15 cellular contexts compared by ENCODE assay signal in the genomic region with DNA sequence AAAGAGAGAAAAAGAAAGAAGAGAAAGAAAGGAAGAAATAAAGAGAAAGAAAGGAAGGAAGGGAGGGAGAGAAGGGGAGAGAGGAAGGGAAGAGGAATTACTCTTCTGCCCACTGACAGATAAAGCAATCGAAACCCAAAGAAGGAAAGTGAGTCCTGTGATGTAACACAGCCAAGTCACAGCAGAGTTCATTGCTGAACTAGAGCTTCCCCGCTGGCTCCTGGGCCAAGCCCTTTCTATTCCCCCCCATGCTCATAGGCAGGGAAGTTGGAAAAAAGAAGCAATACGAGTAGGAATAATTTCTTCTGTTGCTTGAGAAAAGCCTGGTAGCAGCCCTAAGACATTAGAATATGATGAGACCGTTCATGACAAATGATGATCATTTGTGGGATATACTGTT.
DNase-seq lines count a peak whose midpoint lies in the region; ATAC-seq and TF ChIP-seq lines count a peak whose summit lies in the region.
"Had no signal": no experiment of that assay in that cellular context is flagged by ENCODE, and none has a peak within 500 bp of the region (broad histone marks: within the 10 kb centered on the region; RNA-seq: fewer than 3 reads in every experiment).

No MANE protein-coding gene starts in this region.

- H3K4me2 ChIP-seq in BLaER1 treated with 17β-estradiol and CSF1 and Interleukin-3, amounts not matched to agents 10 nM and 100 nM, result peak overlapping the region in 10 of 11 experiments; percentile 47 to 97 (median 67); a peak in 19 of 22 replicates

- intact Hi-C loops in prostate gland (cut with DNase I), result loop anchor here (10.0 kb wide), 1 partner anchor 153 kb away; no protein-coding TSS in a partner anchor

- no peaks in the 10 kb centered on the region for H3K36me3 ChIP-seq in BLaER1 treated with 17β-estradiol and CSF1 and Interleukin-3, amounts not matched to agents 10 nM and 100 nM
- no peaks in the 10 kb centered on the region for H3K36me3 ChIP-seq in prostate gland

- no peaks in the 10 kb centered on the region for H3K27me3 Mint-ChIP-seq in central memory CD8-positive, alpha-beta T cell
- H3K27me3 Mint-ChIP-seq in activated CD4-positive, alpha-beta T cell treated with anti-CD3 and anti-CD28 coated beads, Interleukin-2, amount 10 ng/mL, durations not matched to agents 7 days and 5 days, result no peaks in the 10 kb centered on the region
- H3K27me3 Mint-ChIP-seq: naive B cell had no signal

- CTCF ChIA-PET in activated CD4-positive, alpha-beta T cell treated with anti-CD3 and anti-CD28 coated beads, Interleukin-2, amount 10 ng/mL, durations not matched to agents 7 days and 5 days (lab: Charles Lee), result interaction anchor here (1.5 kb wide), 1 partner anchor 117 kb away, joined by 4 read pairs; no protein-coding TSS in a partner anchor

- POLR2A ChIA-PET in activated CD4-positive, alpha-beta T cell treated with anti-CD3 and anti-CD28 coated beads, Interleukin-2, amount 10 ng/mL, durations not matched to agents 7 days and 5 days (lab: Charles Lee), result no interaction called here

- TF ChIP-seq CTCF in prostate gland (IDR thresholded peaks at IDR 0.05), result no peak

- ATAC-seq in central memory CD8-positive, alpha-beta T cell (replicated peaks; ENCODE audit: extremely low read depth, poor library complexity, severe bottlenecking), result no peak
- ATAC-seq: PC-3, psoas muscle had no signal

- DNase-seq in MV-4-11 (lab: John Stamatoyannopoulos, UW) (peak; percentile 88), prostate gland (ENCODE audit: low spot score) (no peak), cortex of kidney (lab: John Stamatoyannopoulos, UW) (no peak), NCI-H510A (lab: John Stamatoyannopoulos, UW) (no peak)
- no peak for DNase-seq in central memory CD8-positive, alpha-beta T cell (ENCODE audit: low spot score in 2 of 2)
- DNase-seq in activated CD4-positive, alpha-beta T cell treated with anti-CD3 and anti-CD28 coated beads, Interleukin-2, amount 10 ng/mL, durations not matched to agents 7 days and 5 days, result no peak
- DNase-seq: anterior cingulate cortex, foreskin melanocyte, GF-D8, Kasumi-1, naive B cell, NCI-H446, PC-3, psoas muscle had no signal

- H3K27me3 ChIP-seq in BLaER1 treated with 17β-estradiol and CSF1 and Interleukin-3, amounts not matched to agents 10 nM and 100 nM, result no peaks in the 10 kb centered on the region
- no peaks in the 10 kb centered on the region for H3K27me3 ChIP-seq in prostate gland (replicated peaks; ENCODE audit: insufficient read depth)

- H4K20me1 ChIP-seq in BLaER1 treated with 17β-estradiol and CSF1 and Interleukin-3, amounts not matched to agents 10 nM and 100 nM, result no peaks in the 10 kb centered on the region

- H3K9me3 ChIP-seq in BLaER1 treated with 17β-estradiol and CSF1 and Interleukin-3, amounts not matched to agents 10 nM and 100 nM (replicated peaks in 1 of 11), result peaks cover 0 to 14% (median 6%) of the 10 kb centered on the region in 11 experiments; a peak in 14 of 22 replicates
- H3K9me3 ChIP-seq in prostate gland, result no peaks in the 10 kb centered on the region
- H3K9me3 ChIP-seq: psoas muscle had no signal

- H3K9me3 Mint-ChIP-seq in central memory CD8-positive, alpha-beta T cell, result no peaks in the 10 kb centered on the region
- H3K9me3 Mint-ChIP-seq in activated CD4-positive, alpha-beta T cell treated with anti-CD3 and anti-CD28 coated beads, Interleukin-2, amount 10 ng/mL, durations not matched to agents 7 days and 5 days, result peaks cover 11% of the 10 kb centered on the region
- H3K9me3 Mint-ChIP-seq: naive B cell had no signal

- peaks cover 6% of the 10 kb centered on the region for H3K36me3 Mint-ChIP-seq in central memory CD8-positive, alpha-beta T cell (ENCODE audit: insufficient read depth)
- H3K36me3 Mint-ChIP-seq in activated CD4-positive, alpha-beta T cell treated with anti-CD3 and anti-CD28 coated beads, Interleukin-2, amount 10 ng/mL, durations not matched to agents 7 days and 5 days (ENCODE audit: low read depth), result peaks cover 11% of the 10 kb centered on the region
- H3K36me3 Mint-ChIP-seq: naive B cell had no signal

- H3K9ac ChIP-seq in BLaER1 treated with 17β-estradiol and CSF1 and Interleukin-3, amounts not matched to agents 10 nM and 100 nM, result 0 out of 22 replicates have a peak overlapping the region, but pooled peaks of 1 of the 11 experiments have one; percentile 10

- H3K27ac Mint-ChIP-seq in central memory CD8-positive, alpha-beta T cell (ENCODE audit: low read depth), result peak overlapping the region; percentile 44
- H3K27ac Mint-ChIP-seq in activated CD4-positive, alpha-beta T cell treated with anti-CD3 and anti-CD28 coated beads, Interleukin-2, amount 10 ng/mL, durations not matched to agents 7 days and 5 days, result no peak overlapping the region

- peak overlapping the region in 4 of 11 experiments; percentile 4 to 24 (median 12); a peak in 4 of 22 replicates for H3K27ac ChIP-seq in BLaER1 treated with 17β-estradiol and CSF1 and Interleukin-3, amounts not matched to agents 10 nM and 100 nM
- H3K27ac ChIP-seq in prostate gland, result peak overlapping the region; percentile 7 to 65
- H3K27ac ChIP-seq: psoas muscle had no signal

- H3K4me1 ChIP-seq in BLaER1 treated with 17β-estradiol and CSF1 and Interleukin-3, amounts not matched to agents 10 nM and 100 nM, result peaks cover 35 to 52% (median 46%) of the 10 kb centered on the region in 10 experiments
- peaks cover 16% of the 10 kb centered on the region for H3K4me1 ChIP-seq in prostate gland (replicated peaks)

- H3K4me3 Mint-ChIP-seq in central memory CD8-positive, alpha-beta T cell, result no peak overlapping the region
- H3K4me3 Mint-ChIP-seq in activated CD4-positive, alpha-beta T cell treated with anti-CD3 and anti-CD28 coated beads, Interleukin-2, amount 10 ng/mL, durations not matched to agents 7 days and 5 days, result no peak overlapping the region

- H3K4me1 Mint-ChIP-seq in central memory CD8-positive, alpha-beta T cell, result peaks cover 21% of the 10 kb centered on the region
- peaks cover 77% of the 10 kb centered on the region for H3K4me1 Mint-ChIP-seq in activated CD4-positive, alpha-beta T cell treated with anti-CD3 and anti-CD28 coated beads, Interleukin-2, amount 10 ng/mL, durations not matched to agents 7 days and 5 days

- WGBS in prostate gland, result 27% methylated on average over 4 of the region's 4 CpGs

- H3K4me3 ChIP-seq in BLaER1 treated with 17β-estradiol and CSF1 and Interleukin-3, amounts not matched to agents 10 nM and 100 nM, result no peak overlapping the region
- H3K4me3 ChIP-seq in prostate gland, result no peak overlapping the region
- H3K4me3 ChIP-seq: psoas muscle had no signal

- no peak for TF ChIP-seq POLR2A in prostate gland (IDR thresholded peaks at IDR 0.05)
